19 cellular contexts compared by ENCODE assay signal in genomic region chr1:217647791-217648190, GRCh38. TPM values are rescaled to one million over a fixed set of nuclear protein-coding genes. Genes with fewer than 3 reads are reported as not detected.
"Had no signal": no experiment of that assay in that cellular context is flagged by ENCODE, and none has a peak within 500 bp of the region (broad histone marks: within the 10 kb centered on the region; RNA-seq: fewer than 3 reads in every experiment).

No MANE protein-coding gene starts in this region.

- DNase-seq: activated CD4-positive, alpha-beta T cell treated with anti-CD3 and anti-CD28 coated beads, Interleukin-2, amount 50 U/mL, for 48 hours; activated gamma-delta T cell; effector CD4-positive, alpha-beta T cell; hypothalamus; kidney glomerular epithelial cell; left ventricle myocardium inferior; mesenchymal stem cell; mucosa of descending colon; naive B cell; stimulated activated CD4-positive, alpha-beta T cell treated with anti-CD3 and anti-CD28 coated beads, Interleukin-2, amount 100 ng/mL, for 24 hours; stimulated activated naive CD4-positive, alpha-beta T cell treated with Interleukin-2 at 50 U/mL for 16 hours; thyroid gland had no signal

- H3K4me1 ChIP-seq: breast epithelium, left ventricle myocardium inferior, prostate gland, right atrium auricular region, thyroid gland had no signal

- H3K27me3 ChIP-seq: breast epithelium, right atrium auricular region, thyroid gland had no signal

- H3K27ac ChIP-seq: breast epithelium, left ventricle myocardium inferior, prostate gland, right atrium auricular region, thyroid gland had no signal

- H3K36me3 ChIP-seq: breast epithelium, left ventricle myocardium inferior, prostate gland, right atrium auricular region, thyroid gland had no signal

- FAIRE-seq: astrocyte, urothelium cell line had no signal

- ATAC-seq: esophagus mucosa, mucosa of descending colon had no signal

- H3K9me3 ChIP-seq: breast epithelium, left ventricle myocardium inferior, mucosa of descending colon, prostate gland, right atrium auricular region, thyroid gland had no signal

- H3K4me3 ChIP-seq: breast epithelium, left ventricle myocardium inferior, mucosa of descending colon, prostate gland, right atrium auricular region, thyroid gland had no signal

RNA-seq across cellular contexts. Expression of gene SPATA17, which starts 16.6 kb away (rescaled TPM):
- total RNA-seq: T-helper 1 cell treated with Interleukin-12 subunit alpha and Interleukin-12 subunit beta and Interleukin-4 antibody, amounts not matched to agents 30 ng/mL and 1 ng/mL, for 36 hours had no signal
